8 cellular contexts compared by ENCODE assay signal in the genomic region with DNA sequence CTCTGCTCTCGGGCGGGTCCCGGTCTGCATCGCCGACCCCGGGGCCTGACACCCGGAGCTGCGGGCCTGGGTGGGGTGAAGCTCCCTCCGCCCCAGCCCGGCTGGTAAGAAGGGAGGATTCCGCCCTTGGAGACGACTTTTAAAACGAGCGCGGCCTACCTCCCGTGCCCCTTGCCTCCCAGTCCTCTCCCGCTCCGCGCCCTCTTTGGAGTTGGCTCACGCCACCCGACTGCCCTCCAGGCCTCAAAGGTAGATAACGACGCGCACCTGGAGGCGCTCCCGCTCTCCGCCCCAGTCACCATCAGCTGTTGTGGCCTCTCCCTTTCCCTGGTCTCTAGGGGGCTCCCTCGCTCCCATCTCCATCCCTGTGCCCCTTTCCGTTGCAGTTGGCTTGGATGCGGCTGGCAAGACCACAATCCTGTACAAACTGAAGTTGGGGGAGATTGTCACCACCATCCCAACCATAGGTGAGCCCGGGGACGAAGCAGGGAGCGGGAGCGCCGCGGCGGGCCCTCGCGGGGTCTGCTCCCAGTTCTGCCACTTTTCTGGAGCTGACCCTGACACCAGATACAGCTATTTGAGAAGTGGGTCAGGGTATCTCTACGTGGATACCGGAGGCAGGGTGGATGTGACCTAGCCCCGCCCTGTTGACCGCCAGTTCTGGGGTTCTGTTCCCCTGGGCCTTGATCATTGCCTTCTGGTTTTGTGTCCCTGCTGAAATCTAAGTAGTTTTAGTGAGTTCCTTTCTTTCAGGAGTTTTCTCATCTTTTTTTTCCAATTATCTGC. TPM values are rescaled to one million over a fixed set of nuclear protein-coding genes. Genes with fewer than 3 reads are reported as not detected.
A peak's percentile ranks its signal among the peaks of the same experiment; 100 is the strongest.
DNase-seq lines count a peak whose midpoint lies in the region; ATAC-seq and TF ChIP-seq lines count a peak whose summit lies in the region.

No MANE protein-coding gene starts in this region.

- H3K36me3 ChIP-seq in esophagus squamous epithelium: peaks cover 10 to 35% (median 11%) of the 10 kb centered on the region in 3 donors
- H3K36me3 ChIP-seq in mucosa of rectum (ENCODE audit: control insufficient read depth in 2 of 2, insufficient read depth in 2 of 2, low read length in 2 of 2): peaks cover 18% of the 10 kb centered on the region in 2 donors
- peaks cover 20 to 39% (median 23%) of the 10 kb centered on the region in 3 donors for H3K36me3 ChIP-seq in tibial artery

- peak; percentile 79 for TF ChIP-seq CTCF in AG04449 (IDR thresholded peaks at IDR 0.05; ENCODE audit: insufficient read depth, low read length, missing control alignments)
- peak in 2 of 6 experiments; percentile 13 to 16 for TF ChIP-seq CTCF in esophagus squamous epithelium (IDR thresholded peaks at IDR 0.05)
- TF ChIP-seq CTCF in tibial artery (IDR thresholded peaks at IDR 0.05): peak in 1 of 2 experiments; percentile 15

- intact Hi-C loops in esophagus squamous epithelium (cut with DNase I): no loop called here
- intact Hi-C loops in tibial artery (cut with DNase I; ENCODE audit: low total_unique reads): loop anchor here (1.0 to 2.0 kb wide), 2 partner anchors 63 to 196 kb away; a partner anchor contains a TSS

- H3K27ac ChIP-seq in esophagus squamous epithelium (peak overlapping the region; percentile 91 to 96 (median 95)), mucosa of rectum (ENCODE audit: low read depth in 2 of 2, low read length in 2 of 2) (peak overlapping the region; percentile 79 to 85), tibial artery (peak overlapping the region; percentile 90 to 93)

- WGBS in esophagus squamous epithelium, 2 donors: 20 to 33% methylated on average over 4 to 8 of the region's 43 CpGs

- H3K4me1 ChIP-seq in esophagus squamous epithelium (peaks cover 18 to 47% (median 23%) of the 10 kb centered on the region in 3 donors), mucosa of rectum (ENCODE audit: control insufficient read depth in 2 of 2, insufficient read depth in 2 of 2, low read length in 2 of 2) (peaks cover 23 to 28% of the 10 kb centered on the region in 2 donors), tibial artery (peaks cover 0 to 40% (median 30%) of the 10 kb centered on the region in 4 donors)

- ATAC-seq in GM18498 (IDR thresholded peaks at IDR 0.05; ENCODE audit: unreplicated experiment) (peak; percentile 21), HG02970 (IDR thresholded peaks at IDR 0.05; ENCODE audit: low FRiP score, unreplicated experiment) (peak; percentile 0)

- DNase-seq in AG04449 (ENCODE audit: low read depth, low spot score) (no peak), NCI-H2171 (lab: John Stamatoyannopoulos, UW) (peak; percentile 60), esophagus squamous epithelium (lab: John Stamatoyannopoulos, UW) (no peak), tibial artery (peak in 1 of 2 donors; percentile 78)
- peak; percentile 34 for DNase-seq in activated CD8-positive, alpha-beta memory T cell treated with anti-CD3 and anti-CD28 coated beads, Interleukin-2, amount 50 U/mL, for 4 hours

- peak overlapping the region; percentile 88 to 89 for H3K9ac ChIP-seq in mucosa of rectum (ENCODE audit: low read depth in 1 of 2, low read length in 2 of 2)

- CTCF ChIA-PET in AG04449 (lab: Yijun Ruan, JAX): interaction anchor here (1.0 to 3.4 kb wide), 7 partner anchors 10 to 621 kb away, joined by 3 to 15 read pairs (median 4); no protein-coding TSS in a partner anchor

- H3K4me3 ChIP-seq in AG04449 (ENCODE audit: low read depth, low read length) (peak overlapping the region; percentile 94), esophagus squamous epithelium (peak overlapping the region; percentile 71 to 98 (median 92)), mucosa of rectum (ENCODE audit: low read length in 2 of 2) (peak overlapping the region; percentile 83 to 86), tibial artery (peak overlapping the region; percentile 97 to 98)

- H3K27me3 ChIP-seq in esophagus squamous epithelium: no peaks in the 10 kb centered on the region
- no peaks in the 10 kb centered on the region for H3K27me3 ChIP-seq in mucosa of rectum (ENCODE audit: control insufficient read depth in 2 of 2, insufficient read depth in 2 of 2, low read length in 2 of 2)
- H3K27me3 ChIP-seq in tibial artery: no peaks in the 10 kb centered on the region

- TF ChIP-seq POLR2A in esophagus squamous epithelium (IDR thresholded peaks at IDR 0.05): no peak

- H3K9me3 ChIP-seq in esophagus squamous epithelium (no peaks in the 10 kb centered on the region), mucosa of rectum (ENCODE audit: control insufficient read depth in 2 of 2, low read length in 2 of 2) (no peaks in the 10 kb centered on the region), tibial artery (no peaks in the 10 kb centered on the region)

- POLR2A ChIA-PET in AG04449 (lab: Yijun Ruan, JAX): interaction anchor here (1.3 kb wide), 1 partner anchor 118 kb away, joined by 5 read pairs; no protein-coding TSS in a partner anchor

RNA-seq across cellular contexts. Expression of a gene that starts 0.7 kb away (rescaled TPM):
- total RNA-seq in esophagus squamous epithelium: 100 to 1,000 TPM; 169 to 260 (median 209) TPM

RNA-seq across cellular contexts. Expression of a gene that starts 3.5 kb away (rescaled TPM):
- total RNA-seq in esophagus squamous epithelium: 10 to 100 TPM; 13.5 to 17.3 (median 14.9) TPM

RNA-seq across cellular contexts. Expression of a gene that starts 4.6 kb away (rescaled TPM):
- 1 to 10 TPM in 3 of 4 donors, not detected in 1; 1.1 to 3.1 (median 2.9) TPM for total RNA-seq in esophagus squamous epithelium

RNA-seq across cellular contexts. Expression of a gene that starts 29.1 kb away (rescaled TPM):
- not detected for total RNA-seq in esophagus squamous epithelium

Comparison
In these comparisons a context has a peak if more than half of its experiments do, and no peak if none do; other contexts are left out.
1. DNase-seq: peak in NCI-H2171 (single experiment) and activated CD8-positive, alpha-beta memory T cell treated with anti-CD3 and anti-CD28 coated beads, Interleukin-2, amount 50 U/mL, for 4 hours (single experiment); none in AG04449 (single experiment) and esophagus squamous epithelium (single experiment).
2. Peak in every context shown above with its lines, with median percentiles within 50 percentile points of each other: H3K4me3 ChIP-seq and H3K27ac ChIP-seq.